17 cellular contexts compared by ENCODE assay signal in the genomic region with DNA sequence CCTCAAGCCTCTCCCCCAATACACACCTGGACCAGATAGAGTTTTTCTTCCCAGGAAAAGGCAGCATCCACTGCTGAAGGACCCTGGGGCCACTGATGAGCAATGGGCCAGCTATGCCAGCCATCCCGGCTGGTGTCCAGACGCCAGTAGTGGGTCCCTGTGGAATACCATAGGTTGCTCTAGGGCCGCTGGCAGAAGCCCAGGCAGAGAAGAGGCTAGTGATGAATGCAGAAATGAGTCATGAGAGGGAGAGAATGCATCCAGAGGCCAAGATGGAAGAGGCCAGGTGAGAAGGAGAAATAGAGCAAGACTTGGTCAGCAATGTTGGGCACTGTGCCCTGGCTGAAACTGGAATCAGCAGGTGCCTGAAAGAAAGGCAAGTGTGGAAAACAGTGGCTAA. TPM values are rescaled to one million over a fixed set of nuclear protein-coding genes. Genes with fewer than 3 reads are reported as not detected.
DNase-seq lines count a peak whose midpoint lies in the region; ATAC-seq and TF ChIP-seq lines count a peak whose summit lies in the region.
"Had no signal": no experiment of that assay in that cellular context is flagged by ENCODE, and none has a peak within 500 bp of the region (broad histone marks: within the 10 kb centered on the region; RNA-seq: fewer than 3 reads in every experiment).

No MANE protein-coding gene starts in this region.

- H3K9me3 ChIP-seq in heart right ventricle, result no peaks in the 10 kb centered on the region
- H3K9me3 ChIP-seq: esophagus muscularis mucosa, vagina had no signal

- ATAC-seq in GM18867 (IDR thresholded peaks at IDR 0.05; ENCODE audit: unreplicated experiment) (no peak), heart right ventricle (no peak), HG02884 (IDR thresholded peaks at IDR 0.05; ENCODE audit: unreplicated experiment) (no peak)
- ATAC-seq in natural killer cell treated with Interleukin-12 subunit alpha and Interleukin-12 subunit beta and Interleukin-15 and Interleukin-18, amount 100 ng/mL, for 72 hours, result no peak

- peaks cover 3 to 5% of the 10 kb centered on the region in 2 donors for H3K4me1 Mint-ChIP-seq in natural killer cell treated with Interleukin-12 subunit alpha and Interleukin-12 subunit beta and Interleukin-15 and Interleukin-18, amount 100 ng/mL, for 72 hours (ENCODE audit: low read depth in 2 of 2)

- DNase-seq in AG09319 (ENCODE audit: extremely low read depth, low read depth), result peak; percentile 16
- DNase-seq in HT1080 (ENCODE audit: low read depth), result peak; percentile 84
- peak; percentile 25 for DNase-seq in amniotic stem cell (lab: John Stamatoyannopoulos, UW)
- peak; percentile 95 for DNase-seq in kidney tubule cell (ENCODE audit: low spot score)
- DNase-seq in heart right ventricle, result no peak
- no peak for DNase-seq in natural killer cell treated with Interleukin-12 subunit alpha and Interleukin-12 subunit beta and Interleukin-15 and Interleukin-18, amount 100 ng/mL, for 72 hours (ENCODE audit: low spot score)
- DNase-seq: activated CD4-positive, alpha-beta T cell treated with anti-CD3 and anti-CD28 coated beads for 48 hours; C1 segment of cervical spinal cord; cerebellar nuclear complex; NCI-H187 treated with DMSO at 0.1 percent for 48 hours; nucleus accumbens; stimulated activated CD8-positive, alpha-beta memory T cell treated with anti-CD3 and anti-CD28 coated beads, Interleukin-4, amount 100 ng/mL, for 48 hours had no signal

- no peak overlapping the region for H3K4me3 ChIP-seq in heart right ventricle
- H3K4me3 ChIP-seq: esophagus muscularis mucosa, vagina had no signal

- H3K9me3 Mint-ChIP-seq in natural killer cell treated with Interleukin-12 subunit alpha and Interleukin-12 subunit beta and Interleukin-15 and Interleukin-18, amount 100 ng/mL, for 72 hours, result no peaks in the 10 kb centered on the region
- H3K9me3 Mint-ChIP-seq: IgD-negative memory B cell had no signal

- no peaks in the 10 kb centered on the region for H3K4me1 ChIP-seq in heart right ventricle
- H3K4me1 ChIP-seq: esophagus muscularis mucosa, vagina had no signal

- TF ChIP-seq CTCF in AG09319 (IDR thresholded peaks at IDR 0.05; ENCODE audit: low read depth, low read length), result no peak
- TF ChIP-seq CTCF in heart right ventricle (IDR thresholded peaks at IDR 0.05), result no peak

- H3K36me3 ChIP-seq in heart right ventricle, result no peaks in the 10 kb centered on the region
- H3K36me3 ChIP-seq: esophagus muscularis mucosa, vagina had no signal

- no peak overlapping the region for H3K4me3 Mint-ChIP-seq in natural killer cell treated with Interleukin-12 subunit alpha and Interleukin-12 subunit beta and Interleukin-15 and Interleukin-18, amount 100 ng/mL, for 72 hours
- H3K4me3 Mint-ChIP-seq: IgD-negative memory B cell had no signal

- H3K27me3 Mint-ChIP-seq in natural killer cell treated with Interleukin-12 subunit alpha and Interleukin-12 subunit beta and Interleukin-15 and Interleukin-18, amount 100 ng/mL, for 72 hours, result peaks cover 0 to 2% of the 10 kb centered on the region in 2 donors

- intact Hi-C loops in heart right ventricle (cut with DNase I), result no loop called here

- H3K27ac ChIP-seq in heart right ventricle, result no peak overlapping the region
- H3K27ac ChIP-seq: esophagus muscularis mucosa, vagina had no signal

- H3K36me3 Mint-ChIP-seq in natural killer cell treated with Interleukin-12 subunit alpha and Interleukin-12 subunit beta and Interleukin-15 and Interleukin-18, amount 100 ng/mL, for 72 hours, result no peaks in the 10 kb centered on the region

- H3K27me3 ChIP-seq in heart right ventricle, result no peaks in the 10 kb centered on the region
- H3K27me3 ChIP-seq: esophagus muscularis mucosa, vagina had no signal

- 88 to 92% methylated on average over 3 of the region's 3 CpGs for WGBS in heart right ventricle, 2 donors

- no peak overlapping the region for H3K27ac Mint-ChIP-seq in natural killer cell treated with Interleukin-12 subunit alpha and Interleukin-12 subunit beta and Interleukin-15 and Interleukin-18, amount 100 ng/mL, for 72 hours
- H3K27ac Mint-ChIP-seq: IgD-negative memory B cell had no signal

RNA-seq across cellular contexts. Expression of gene HPX, which starts 8.9 kb away (rescaled TPM):
- total RNA-seq in HT1080 (2014; rRNA removed; shearing (Covaris generic)), result 0.35 TPM in 1 of 2 replicates, not detected in the other
- polyA plus RNA-seq in HT1080 (2015; cell fraction: cytosol; rRNA removed), result not detected in 2 replicates
- 0.46 and 0.50 TPM in 2 replicates for polyA plus RNA-seq in HT1080 (2015; cell fraction: nucleus; rRNA removed)
- under 1 TPM in 5 of 10 donors, not detected in 5; 0.33 to 0.55 (median 0.40) TPM for total RNA-seq in heart right ventricle
- polyA plus RNA-seq in heart right ventricle, result under 1 TPM; 0.22 to 0.73 TPM
- total RNA-seq in natural killer cell treated with Interleukin-12 subunit alpha and Interleukin-12 subunit beta and Interleukin-15 and Interleukin-18, amount 100 ng/mL, for 72 hours, result under 1 TPM; 0.76 to 0.92 TPM

RNA-seq across cellular contexts. Expression of gene APBB1, which starts 13.0 kb away (rescaled TPM):
- 13.3 and 15.4 TPM in 2 replicates for total RNA-seq in HT1080 (2014; rRNA removed; shearing (Covaris generic))
- 19.0 and 22.3 TPM in 2 replicates for polyA plus RNA-seq in HT1080 (2015; cell fraction: cytosol; rRNA removed)
- polyA plus RNA-seq in HT1080 (2015; cell fraction: nucleus; rRNA removed), result 23.2 and 27.4 TPM in 2 replicates
- total RNA-seq in heart right ventricle, result 10 to 100 TPM; 54.3 to 93.3 (median 65.2) TPM
- polyA plus RNA-seq in heart right ventricle, result 10 to 100 TPM; 86.1 to 90.6 TPM
- 10 to 100 TPM; 25.5 to 27.5 TPM for total RNA-seq in natural killer cell treated with Interleukin-12 subunit alpha and Interleukin-12 subunit beta and Interleukin-15 and Interleukin-18, amount 100 ng/mL, for 72 hours

RNA-seq across cellular contexts. Expression of gene SMPD1, which starts 41.6 kb away (rescaled TPM):
- total RNA-seq in HT1080 (2014; rRNA removed; shearing (Covaris generic)), result 30.8 and 32.1 TPM in 2 replicates
- polyA plus RNA-seq in HT1080 (2015; cell fraction: cytosol; rRNA removed), result 63.3 and 67.5 TPM in 2 replicates
- 55.7 and 63.2 TPM in 2 replicates for polyA plus RNA-seq in HT1080 (2015; cell fraction: nucleus; rRNA removed)
- 10 to 100 TPM; 57.4 to 88.1 (median 67.6) TPM for total RNA-seq in heart right ventricle
- polyA plus RNA-seq in heart right ventricle, result 10 to 100 TPM; 53.8 to 62.1 TPM
- 10 to 100 TPM; 26.4 to 29.1 TPM for total RNA-seq in natural killer cell treated with Interleukin-12 subunit alpha and Interleukin-12 subunit beta and Interleukin-15 and Interleukin-18, amount 100 ng/mL, for 72 hours

RNA-seq across cellular contexts. Expression of gene TRIM3, which starts 41.9 kb away (rescaled TPM):
- total RNA-seq in HT1080 (2014; rRNA removed; shearing (Covaris generic)), result 27.2 and 35.5 TPM in 2 replicates
- 11.9 and 12.3 TPM in 2 replicates for polyA plus RNA-seq in HT1080 (2015; cell fraction: cytosol; rRNA removed)
- polyA plus RNA-seq in HT1080 (2015; cell fraction: nucleus; rRNA removed), result 64.8 and 66.5 TPM in 2 replicates
- total RNA-seq in heart right ventricle, result 10 to 100 TPM in 3 of 10 donors, 1 to 10 TPM in 7; 6.3 to 12.7 (median 8.7) TPM
- polyA plus RNA-seq in heart right ventricle, result 10 to 100 TPM; 14.5 to 14.6 TPM
- total RNA-seq in natural killer cell treated with Interleukin-12 subunit alpha and Interleukin-12 subunit beta and Interleukin-15 and Interleukin-18, amount 100 ng/mL, for 72 hours, result 1 to 10 TPM; 6.1 to 7.7 TPM

RNA-seq across cellular contexts. Expression of gene ARFIP2, which starts 49.3 kb away (rescaled TPM):
- 123 and 126 TPM in 2 replicates for total RNA-seq in HT1080 (2014; rRNA removed; shearing (Covaris generic))
- 85.7 and 89.3 TPM in 2 replicates for polyA plus RNA-seq in HT1080 (2015; cell fraction: cytosol; rRNA removed)
- 151 and 159 TPM in 2 replicates for polyA plus RNA-seq in HT1080 (2015; cell fraction: nucleus; rRNA removed)
- 10 to 100 TPM; 12.4 to 23.0 (median 14.8) TPM for total RNA-seq in heart right ventricle
- polyA plus RNA-seq in heart right ventricle, result 10 to 100 TPM; 16.2 to 36.8 TPM
- 10 to 100 TPM; 50.8 to 71.7 TPM for total RNA-seq in natural killer cell treated with Interleukin-12 subunit alpha and Interleukin-12 subunit beta and Interleukin-15 and Interleukin-18, amount 100 ng/mL, for 72 hours

Comparison
In these comparisons a context has a peak if more than half of its experiments do, and no peak if none do; other contexts are left out.
1. DNase-seq: peak in AG09319 (single experiment), HT1080 (single experiment), amniotic stem cell (single experiment) and kidney tubule cell (single experiment); none in heart right ventricle (0 of 2) and natural killer cell treated with Interleukin-12 subunit alpha and Interleukin-12 subunit beta and Interleukin-15 and Interleukin-18, amount 100 ng/mL, for 72 hours (single experiment).